Comparison of ENCODE assay signal across 2 cellular contexts in the genomic region with DNA sequence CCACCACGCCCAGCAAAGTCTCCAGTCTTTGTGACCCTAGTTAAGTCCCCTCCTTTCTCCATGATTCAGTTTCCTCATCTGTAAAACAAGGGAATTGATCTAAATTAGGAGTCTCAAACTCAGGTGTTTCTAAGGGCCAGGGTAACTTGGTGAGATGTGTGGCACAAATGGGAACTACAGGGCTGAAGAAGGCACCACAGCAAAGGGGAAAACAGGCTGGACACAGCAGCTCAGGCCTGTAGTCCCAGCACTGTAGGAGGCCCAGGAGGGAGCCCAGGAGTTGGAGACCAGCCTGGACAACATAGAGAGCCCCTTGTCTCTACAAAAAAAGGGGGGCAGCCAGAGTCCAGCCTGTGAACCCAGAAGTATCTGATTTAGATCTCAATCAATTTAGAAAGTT.
TF ChIP-seq lines count a peak whose summit lies in the region.

No MANE protein-coding gene starts in this region.

TF ChIP-seq in HepG2, 621 proteins besides CTCF, POLR2A, EP300 and RAD21 (continues in another document):
- TF ChIP-seq ZNF737 (CRISPR knock-in tag; IDR thresholded peaks at IDR 0.05; ENCODE audit: borderline replicate concordance) (no peak), ZNF749 (CRISPR knock-in tag; IDR thresholded peaks at IDR 0.05; ENCODE audit: borderline replicate concordance) (no peak), TAF1 (CRISPR knock-in tag; IDR thresholded peaks at IDR 0.05) (no peak), ZIK1 (CRISPR knock-in tag; IDR thresholded peaks at IDR 0.05; ENCODE audit: borderline replicate concordance, low read depth) (no peak), GATA4 (IDR thresholded peaks at IDR 0.05; ENCODE audit: borderline replicate concordance, low read depth) (no peak), CENPX (CRISPR knock-in tag; IDR thresholded peaks at IDR 0.05) (no peak)
- TF ChIP-seq, protein P1, sequence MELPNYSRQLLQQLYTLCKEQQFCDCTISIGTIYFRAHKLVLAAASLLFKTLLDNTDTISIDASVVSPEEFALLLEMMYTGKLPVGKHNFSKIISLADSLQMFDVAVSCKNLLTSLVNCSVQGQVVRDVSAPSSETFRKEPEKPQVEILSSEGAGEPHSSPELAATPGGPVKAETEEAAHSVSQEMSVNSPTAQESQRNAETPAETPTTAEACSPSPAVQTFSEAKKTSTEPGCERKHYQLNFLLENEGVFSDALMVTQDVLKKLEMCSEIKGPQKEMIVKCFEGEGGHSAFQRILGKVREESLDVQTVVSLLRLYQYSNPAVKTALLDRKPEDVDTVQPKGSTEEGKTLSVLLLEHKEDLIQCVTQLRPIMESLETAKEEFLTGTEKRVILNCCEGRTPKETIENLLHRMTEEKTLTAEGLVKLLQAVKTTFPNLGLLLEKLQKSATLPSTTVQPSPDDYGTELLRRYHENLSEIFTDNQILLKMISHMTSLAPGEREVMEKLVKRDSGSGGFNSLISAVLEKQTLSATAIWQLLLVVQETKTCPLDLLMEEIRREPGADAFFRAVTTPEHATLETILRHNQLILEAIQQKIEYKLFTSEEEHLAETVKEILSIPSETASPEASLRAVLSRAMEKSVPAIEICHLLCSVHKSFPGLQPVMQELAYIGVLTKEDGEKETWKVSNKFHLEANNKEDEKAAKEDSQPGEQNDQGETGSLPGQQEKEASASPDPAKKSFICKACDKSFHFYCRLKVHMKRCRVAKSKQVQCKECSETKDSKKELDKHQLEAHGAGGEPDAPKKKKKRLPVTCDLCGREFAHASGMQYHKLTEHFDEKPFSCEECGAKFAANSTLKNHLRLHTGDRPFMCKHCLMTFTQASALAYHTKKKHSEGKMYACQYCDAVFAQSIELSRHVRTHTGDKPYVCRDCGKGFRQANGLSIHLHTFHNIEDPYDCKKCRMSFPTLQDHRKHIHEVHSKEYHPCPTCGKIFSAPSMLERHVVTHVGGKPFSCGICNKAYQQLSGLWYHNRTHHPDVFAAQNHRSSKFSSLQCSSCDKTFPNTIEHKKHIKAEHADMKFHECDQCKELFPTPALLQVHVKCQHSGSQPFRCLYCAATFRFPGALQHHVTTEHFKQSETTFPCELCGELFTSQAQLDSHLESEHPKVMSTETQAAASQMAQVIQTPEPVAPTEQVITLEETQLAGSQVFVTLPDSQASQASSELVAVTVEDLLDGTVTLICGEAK (IDR thresholded peaks at IDR 0.05), result no peak
- TF ChIP-seq, protein P1 (CRISPR knock-in tag; IDR thresholded peaks at IDR 0.05), result no peak

TF ChIP-seq in HEK293T, 16 proteins besides CTCF, POLR2A, EP300 and RAD21:
- TF ChIP-seq ARNT (IDR thresholded peaks at IDR 0.05) (no peak), ELF4 (IDR thresholded peaks at IDR 0.05) (no peak)
TF ChIP-seq in HEK293T: peak in this region for 0.
